ENCODE assay signal across 1 cellular context in the genomic region with DNA sequence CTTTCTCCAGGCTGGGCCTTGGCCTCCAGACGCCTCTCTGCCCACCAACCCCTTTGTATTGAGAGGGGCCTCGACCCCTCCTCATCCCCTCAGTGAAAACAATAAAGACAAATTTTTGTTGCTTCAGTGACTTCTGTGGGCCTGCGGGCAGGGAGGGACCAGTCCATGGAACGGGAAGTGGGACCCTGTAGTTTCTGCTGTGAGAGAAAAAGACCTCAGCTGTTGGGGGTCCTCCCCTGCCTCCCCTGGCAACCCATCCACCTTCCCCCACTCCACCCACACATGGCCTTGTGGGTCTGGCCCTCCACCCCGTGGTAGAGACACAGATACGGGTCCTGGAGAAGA.
TF ChIP-seq lines count a peak whose summit lies in the region.

No MANE protein-coding gene starts in this region.

TF ChIP-seq in HepG2, 621 proteins besides CTCF, POLR2A, EP300 and RAD21:
- no peak for TF ChIP-seq HIVEP1 (CRISPR knock-in tag; IDR thresholded peaks at IDR 0.05)
- TF ChIP-seq ZNF24 (IDR thresholded peaks at IDR 0.05) = no peak
- no peak for TF ChIP-seq MTF1 (CRISPR knock-in tag; IDR thresholded peaks at IDR 0.05)
- TF ChIP-seq RFX3 (CRISPR knock-in tag; IDR thresholded peaks at IDR 0.05) = no peak
- TF ChIP-seq, protein P1, sequence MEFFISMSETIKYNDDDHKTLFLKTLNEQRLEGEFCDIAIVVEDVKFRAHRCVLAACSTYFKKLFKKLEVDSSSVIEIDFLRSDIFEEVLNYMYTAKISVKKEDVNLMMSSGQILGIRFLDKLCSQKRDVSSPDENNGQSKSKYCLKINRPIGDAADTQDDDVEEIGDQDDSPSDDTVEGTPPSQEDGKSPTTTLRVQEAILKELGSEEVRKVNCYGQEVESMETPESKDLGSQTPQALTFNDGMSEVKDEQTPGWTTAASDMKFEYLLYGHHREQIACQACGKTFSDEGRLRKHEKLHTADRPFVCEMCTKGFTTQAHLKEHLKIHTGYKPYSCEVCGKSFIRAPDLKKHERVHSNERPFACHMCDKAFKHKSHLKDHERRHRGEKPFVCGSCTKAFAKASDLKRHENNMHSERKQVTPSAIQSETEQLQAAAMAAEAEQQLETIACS (CRISPR knock-in tag; IDR thresholded peaks at IDR 0.05) = 0 out of 2 replicates have a peak, but pooled peaks have one; percentile 0
- TF ChIP-seq, protein P2, sequence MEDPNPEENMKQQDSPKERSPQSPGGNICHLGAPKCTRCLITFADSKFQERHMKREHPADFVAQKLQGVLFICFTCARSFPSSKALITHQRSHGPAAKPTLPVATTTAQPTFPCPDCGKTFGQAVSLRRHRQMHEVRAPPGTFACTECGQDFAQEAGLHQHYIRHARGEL (CRISPR knock-in tag; IDR thresholded peaks at IDR 0.05) = no peak
- no peak for TF ChIP-seq ZNF234 (CRISPR knock-in tag; conservative IDR thresholded peaks at IDR 0.05)
- TF ChIP-seq SRSF9 (IDR thresholded peaks at IDR 0.05; ENCODE audit: borderline replicate concordance, insufficient read depth, low read depth, low read length, poor library complexity, severe bottlenecking) = no peak
